ENCODE assay signal across 9 cellular contexts in genomic region chr3:72336821-72337479, GRCh38.
DNase-seq lines count a peak whose midpoint lies in the region; ATAC-seq, FAIRE-seq and TF ChIP-seq lines count a peak whose summit lies in the region.
"Had no signal": no experiment of that assay in that cellular context is flagged by ENCODE, and none has a peak within 500 bp of the region (broad histone marks: within the 10 kb centered on the region; RNA-seq: fewer than 3 reads in every experiment).

No MANE protein-coding gene starts in this region.

- no peak for TF ChIP-seq CTCF in A549 (IDR thresholded peaks at IDR 0.05)
- TF ChIP-seq CTCF in LNCaP clone FGC (IDR thresholded peaks at IDR 0.05; ENCODE audit: control insufficient read depth, extremely low read depth, insufficient read depth): no peak
- no peak for TF ChIP-seq CTCF in right lobe of liver (IDR thresholded peaks at IDR 0.05)

- no peak for DNase-seq in A549 (ENCODE audit: low read depth in 1 of 2, low spot score in 1 of 2)
- DNase-seq in LNCaP clone FGC (ENCODE audit: low read depth): peak; percentile 71
- peak in 32 of 61 donors; percentile 9 to 79 (median 30) for DNase-seq in caudate nucleus (lab: John Stamatoyannopoulos, UW)
- DNase-seq in right lobe of liver: peak; percentile 50 to 69 (median 60)
- no peak for DNase-seq in NOMO-1 treated with dmso at 0.1 percent for 144 hours (lab: John Stamatoyannopoulos, UW; ENCODE audit: unreplicated experiment)

- FAIRE-seq in A549 (lab: Jason Lieb, UNC): no peak

- no peak for TF ChIP-seq RAD21 in A549 (conservative IDR thresholded peaks at IDR 0.05 in 1 of 2, IDR thresholded peaks at IDR 0.05 in 1 of 2)

- CTCF ChIA-PET in A549 (lab: Yijun Ruan, JAX): no interaction called here

- peaks cover 5% of the 10 kb centered on the region; the same call in 1 of the 3 replicates for H3K9me3 ChIP-seq in A549
- no peaks in the 10 kb centered on the region for H3K9me3 ChIP-seq in right lobe of liver
- H3K9me3 ChIP-seq: neutrophil had no signal

- no peak for TF ChIP-seq EP300 in A549 (IDR thresholded peaks at IDR 0.05)

- ATAC-seq in A549: no peak
- ATAC-seq in right lobe of liver: peak; percentile 72 to 81 (median 74)
- no peak for ATAC-seq in GM18502 (IDR thresholded peaks at IDR 0.05; ENCODE audit: poor library complexity, unreplicated experiment)
- no peak for ATAC-seq in HG02642 (IDR thresholded peaks at IDR 0.05; ENCODE audit: poor library complexity, unreplicated experiment)
- no peak for ATAC-seq in HG03439 (IDR thresholded peaks at IDR 0.05; ENCODE audit: unreplicated experiment)

- H3K27ac ChIP-seq in A549: peak overlapping the region in 1 of 2 experiments; percentile 28; a peak in 1 of 6 replicates
- H3K27ac ChIP-seq in caudate nucleus (ENCODE audit: low read depth, low read length): peak overlapping the region; percentile 84
- no peak overlapping the region for H3K27ac ChIP-seq in right lobe of liver
- H3K27ac ChIP-seq: neutrophil had no signal

- H3K4me3 ChIP-seq in A549 (no peak overlapping the region), LNCaP clone FGC (ENCODE audit: low read depth, low read length) (no peak overlapping the region), right lobe of liver (no peak overlapping the region)

- TF ChIP-seq POLR2A in A549 (IDR thresholded peaks at IDR 0.05; ENCODE audit: low read length) (no peak), right lobe of liver (IDR thresholded peaks at IDR 0.05) (no peak)

- H3K4me1 ChIP-seq in A549 (peaks cover 16% of the 10 kb centered on the region; the same call in 2 of the 3 replicates), right lobe of liver (no peaks in the 10 kb centered on the region)

- WGBS in A549 (ENCODE audit: missing lambda C conversion rate): 45% methylated on average over 20 of the region's 24 CpGs
- WGBS in right lobe of liver (ENCODE audit: insufficient coverage, low coverage, low lambda C conversion rate, missing lambda C conversion rate): 58% methylated on average over 19 of the region's 24 CpGs

- H3K36me3 ChIP-seq in right lobe of liver: no peaks in the 10 kb centered on the region
- H3K36me3 ChIP-seq: neutrophil had no signal

- peak overlapping the region; percentile 13; the same call in 2 of the 3 replicates for H3K4me2 ChIP-seq in A549

- no peaks in the 10 kb centered on the region for H3K27me3 ChIP-seq in right lobe of liver
- H3K27me3 ChIP-seq: neutrophil had no signal

- intact Hi-C loops in right lobe of liver (cut with DNase I): no loop called here

- POLR2A ChIA-PET in A549 (lab: Yijun Ruan, JAX): no interaction called here

TF ChIP-seq in A549, 52 proteins besides CTCF, POLR2A, EP300 and RAD21:
- TF ChIP-seq GATA3 (IDR thresholded peaks at IDR 0.05; ENCODE audit: borderline replicate concordance) (no peak), ZSCAN20 (CRISPR knock-in tag; IDR thresholded peaks at IDR 0.05) (no peak), HOXA7 (CRISPR knock-in tag; IDR thresholded peaks at IDR 0.05) (no peak), HES2 (IDR thresholded peaks at IDR 0.05) (no peak), SMC3 (IDR thresholded peaks at IDR 0.05) (no peak), KDM5A (IDR thresholded peaks at IDR 0.05) (no peak), HOXB5 (CRISPR knock-in tag; IDR thresholded peaks at IDR 0.05) (no peak), PBX3 (IDR thresholded peaks at IDR 0.05) (no peak), RARB (CRISPR knock-in tag; IDR thresholded peaks at IDR 0.05) (no peak), JUN (IDR thresholded peaks at IDR 0.05) (no peak)

Comparison
In these comparisons a context has a peak if more than half of its experiments do, and no peak if none do; other contexts are left out.
1. ATAC-seq: peak in right lobe of liver (4 of 4); none in A549 (0 of 2), GM18502 (single experiment), HG02642 (single experiment) and HG03439 (single experiment).
2. DNase-seq: peak in LNCaP clone FGC (single experiment), caudate nucleus (32 of 61) and right lobe of liver (3 of 3); none in A549 (0 of 2) and NOMO-1 treated with dmso at 0.1 percent for 144 hours (single experiment).